ENCODE assay signal across 8 cellular contexts in genomic region chr6:127266178-127266891, GRCh38. TPM values are rescaled to one million over a fixed set of nuclear protein-coding genes. Genes with fewer than 3 reads are reported as not detected.
DNase-seq lines count a peak whose midpoint lies in the region; ATAC-seq, FAIRE-seq and TF ChIP-seq lines count a peak whose summit lies in the region.

RNF146 (plus strand) TSS chr6:127266864; CDS start chr6:127280339, 13,475 bp downstream.

- POLR2A ChIA-PET in BJ (lab: Charles Lee), result interaction anchor here (0.6 kb wide), 3 partner anchors 13 to 200 kb away, joined by 3 to 9 read pairs (median 4); no protein-coding TSS in a partner anchor

- peak; percentile 44 for DNase-seq in BJ (ENCODE audit: low read depth)
- peak; percentile 67 for DNase-seq in GM19239 (ENCODE audit: insufficient read length, low spot score)
- peak; percentile 41 for DNase-seq in NCI-H510A (lab: John Stamatoyannopoulos, UW)
- peak; percentile 92 for DNase-seq in activated CD4-positive, alpha-beta T cell treated with anti-CD3 and anti-CD28 coated beads, Interleukin-2, amount 10 ng/mL, durations not matched to agents 24 days and 14 days
- DNase-seq in left lung, result peak; percentile 86 to 95
- DNase-seq in stimulated activated CD4-positive, alpha-beta T cell treated with anti-CD3 and anti-CD28 coated beads, Interleukin-2, amount 100 ng/mL, for 4 hours (ENCODE audit: low read depth), result peak; percentile 53

- FAIRE-seq in GM19239 (lab: Jason Lieb, UNC), result peak; percentile 92

- peak; percentile 78 for TF ChIP-seq CTCF in BJ (IDR thresholded peaks at IDR 0.05; ENCODE audit: insufficient read depth, low read depth, low read length)
- TF ChIP-seq CTCF in left lung (IDR thresholded peaks at IDR 0.05), result peak; percentile 53 to 63

- H3K4me1 ChIP-seq in left lung, result peaks cover 3 to 34% of the 10 kb centered on the region in 2 donors

- ATAC-seq in HG03442 (IDR thresholded peaks at IDR 0.05; ENCODE audit: unreplicated experiment) (peak; percentile 78), left lung (peak; percentile 92)

- peak within 1 kb of the TSS; percentile 99 to 100 for H3K27ac ChIP-seq in left lung

- H3K27ac Mint-ChIP-seq in activated CD4-positive, alpha-beta T cell treated with anti-CD3 and anti-CD28 coated beads, Interleukin-2, amount 10 ng/mL, durations not matched to agents 24 days and 14 days, result peak within 1 kb of the TSS; percentile 99
- H3K27ac Mint-ChIP-seq in dendritic cell treated with granulocyte-macrophage colony-stimulating factor and Interleukin-4, amounts not matched to agents 40 ng/mL and 50 ng/mL, for 4 days, result peak within 1 kb of the TSS; percentile 98

- no peaks in the 10 kb centered on the region; the same call in 1 of the 2 replicates for H3K27me3 ChIP-seq in BJ (ENCODE audit: control insufficient read depth, insufficient read depth, low read length)
- no peaks in the 10 kb centered on the region for H3K27me3 ChIP-seq in left lung

- intact Hi-C loops in activated CD4-positive, alpha-beta T cell treated with anti-CD3 and anti-CD28 coated beads, Interleukin-2, amount 10 ng/mL, durations not matched to agents 24 days and 14 days (cut with micrococcal nuclease), result loop anchor here (1.0 to 5.0 kb wide), 5 partner anchors 25 to 1964 kb away; partner anchors contain the start of genes ECHDC1, HDDC2 and MTCL3
- intact Hi-C loops in dendritic cell treated with granulocyte-macrophage colony-stimulating factor and Interleukin-4, amounts not matched to agents 40 ng/mL and 50 ng/mL, for 4 days (cut with micrococcal nuclease), result loop anchor here (2.0 to 10.0 kb wide), 4 partner anchors 59 to 922 kb away; partner anchors contain the start of genes CENPW and ECHDC1
- intact Hi-C loops in left lung (cut with DNase I), result no loop called here

- no peaks in the 10 kb centered on the region for H3K36me3 ChIP-seq in BJ (ENCODE audit: control insufficient read depth, insufficient read depth, low read length)
- H3K36me3 ChIP-seq in left lung, result no peaks in the 10 kb centered on the region

- no peaks in the 10 kb centered on the region for H3K9me3 ChIP-seq in left lung

- CTCF ChIA-PET in BJ (lab: Yijun Ruan, JAX), result interaction anchor here (0.6 to 2.3 kb wide), 27 partner anchors 10 to 1271 kb away, joined by 3 to 15 read pairs (median 4); no protein-coding TSS in a partner anchor

- H3K4me3 ChIP-seq in BJ (ENCODE audit: low read depth, low read length) (peak within 1 kb of the TSS; percentile 90), left lung (peak within 1 kb of the TSS; percentile 70 to 82)

- no peaks in the 10 kb centered on the region for H3K9me3 Mint-ChIP-seq in activated CD4-positive, alpha-beta T cell treated with anti-CD3 and anti-CD28 coated beads, Interleukin-2, amount 10 ng/mL, durations not matched to agents 24 days and 14 days
- no peaks in the 10 kb centered on the region for H3K9me3 Mint-ChIP-seq in dendritic cell treated with granulocyte-macrophage colony-stimulating factor and Interleukin-4, amounts not matched to agents 40 ng/mL and 50 ng/mL, for 4 days

- H3K36me3 Mint-ChIP-seq in activated CD4-positive, alpha-beta T cell treated with anti-CD3 and anti-CD28 coated beads, Interleukin-2, amount 10 ng/mL, durations not matched to agents 24 days and 14 days (ENCODE audit: low read depth), result peaks cover 10% of the 10 kb centered on the region
- peaks cover 22% of the 10 kb centered on the region for H3K36me3 Mint-ChIP-seq in dendritic cell treated with granulocyte-macrophage colony-stimulating factor and Interleukin-4, amounts not matched to agents 40 ng/mL and 50 ng/mL, for 4 days (ENCODE audit: low read depth)

- peaks cover 29% of the 10 kb centered on the region for H3K4me1 Mint-ChIP-seq in activated CD4-positive, alpha-beta T cell treated with anti-CD3 and anti-CD28 coated beads, Interleukin-2, amount 10 ng/mL, durations not matched to agents 24 days and 14 days
- peaks cover 27% of the 10 kb centered on the region for H3K4me1 Mint-ChIP-seq in dendritic cell treated with granulocyte-macrophage colony-stimulating factor and Interleukin-4, amounts not matched to agents 40 ng/mL and 50 ng/mL, for 4 days (ENCODE audit: low read depth)

- peak within 1 kb of the TSS; percentile 91 for H3K4me3 Mint-ChIP-seq in activated CD4-positive, alpha-beta T cell treated with anti-CD3 and anti-CD28 coated beads, Interleukin-2, amount 10 ng/mL, durations not matched to agents 24 days and 14 days
- peak within 1 kb of the TSS; percentile 100 for H3K4me3 Mint-ChIP-seq in dendritic cell treated with granulocyte-macrophage colony-stimulating factor and Interleukin-4, amounts not matched to agents 40 ng/mL and 50 ng/mL, for 4 days

- peaks cover 30% of the 10 kb centered on the region for H3K27me3 Mint-ChIP-seq in activated CD4-positive, alpha-beta T cell treated with anti-CD3 and anti-CD28 coated beads, Interleukin-2, amount 10 ng/mL, durations not matched to agents 24 days and 14 days
- H3K27me3 Mint-ChIP-seq in dendritic cell treated with granulocyte-macrophage colony-stimulating factor and Interleukin-4, amounts not matched to agents 40 ng/mL and 50 ng/mL, for 4 days, result no peaks in the 10 kb centered on the region

RNA-seq across cellular contexts. Expression of gene RNF146, which starts in this region (rescaled TPM):
- polyA plus RNA-seq in BJ (2011; rRNA removed), result 36.2 and 49.8 TPM in 2 replicates
- 18.7 and 18.8 TPM in 2 replicates for polyA minus RNA-seq in BJ (2011; rRNA and poly(A)+ RNA removed)
- total RNA-seq in activated CD4-positive, alpha-beta T cell treated with anti-CD3 and anti-CD28 coated beads, Interleukin-2, amount 10 ng/mL, durations not matched to agents 24 days and 14 days, result 16.7 and 18.4 TPM in 2 replicates
- 10 to 100 TPM; 46.4 to 46.8 TPM for total RNA-seq in left lung

Comparison
In these comparisons a context has a peak if more than half of its experiments do, and no peak if none do; other contexts are left out.
1. Peak in every context shown above with its lines: DNase-seq, ATAC-seq, H3K4me3 ChIP-seq and H3K27ac ChIP-seq.
2. DNase-seq: peak in every context shown above with its lines; median percentile 92 in activated CD4-positive, alpha-beta T cell treated with anti-CD3 and anti-CD28 coated beads, Interleukin-2, amount 10 ng/mL, durations not matched to agents 24 days and 14 days; 90 in left lung; 67 in GM19239; 53 in stimulated activated CD4-positive, alpha-beta T cell treated with anti-CD3 and anti-CD28 coated beads, Interleukin-2, amount 100 ng/mL, for 4 hours; 44 in BJ; 41 in NCI-H510A.
3. intact Hi-C loops: an anchor here in activated CD4-positive, alpha-beta T cell treated with anti-CD3 and anti-CD28 coated beads, Interleukin-2, amount 10 ng/mL, durations not matched to agents 24 days and 14 days (1.0 to 5.0 kb wide) and dendritic cell treated with granulocyte-macrophage colony-stimulating factor and Interleukin-4, amounts not matched to agents 40 ng/mL and 50 ng/mL, for 4 days (2.0 to 10.0 kb wide); none called in left lung.